In genomic region chr17:42969006-42969581, GRCh38 we compare ENCODE assay signal across 12 cellular contexts. TPM values are rescaled to one million over a fixed set of nuclear protein-coding genes. Genes with fewer than 3 reads are reported as not detected.
DNase-seq lines count a peak whose midpoint lies in the region; ATAC-seq and TF ChIP-seq lines count a peak whose summit lies in the region.
"Had no signal": no experiment of that assay in that cellular context is flagged by ENCODE, and none has a peak within 500 bp of the region (broad histone marks: within the 10 kb centered on the region; RNA-seq: fewer than 3 reads in every experiment).

No MANE protein-coding gene starts in this region.

- CTCF ChIA-PET in WTC11 (lab: Charles Lee): interaction anchor here (0.7 to 1.0 kb wide), 2 partner anchors 9 to 29 kb away, joined by 3 read pairs; partner anchors contain the start of gene RPL27

- 0 out of 2 replicates have a peak, but pooled peaks cover under 1% of the 10 kb centered on the region for H3K79me2 ChIP-seq in GM23248 (ENCODE audit: insufficient read depth)
- H3K79me2 ChIP-seq in MM.1S (ENCODE audit: low read length): peaks cover 6% of the 10 kb centered on the region

- ATAC-seq in WTC11: no peak
- ATAC-seq in HG02885 (IDR thresholded peaks at IDR 0.05; ENCODE audit: poor library complexity, unreplicated experiment): no peak
- ATAC-seq in GM18909 (IDR thresholded peaks at IDR 0.05; ENCODE audit: poor library complexity, unreplicated experiment): no peak

- TF ChIP-seq CTCF in WTC11 (IDR thresholded peaks at IDR 0.05) (no peak), MM.1S (IDR thresholded peaks at IDR 0.05; ENCODE audit: low read length) (no peak)

- H4K91ac ChIP-seq in mesenchymal stem cell (ENCODE audit: low read length): no peak overlapping the region

- H3K4me3 ChIP-seq in GM23248 (no peak overlapping the region), mesenchymal stem cell (ENCODE audit: insufficient read depth in 1 of 2, low read depth in 1 of 2, low read length in 2 of 2) (no peak overlapping the region), MM.1S (ENCODE audit: low read length) (no peak overlapping the region)
- H3K4me3 ChIP-seq: lung, PC-9, suprapubic skin had no signal

- H2AK5ac ChIP-seq in mesenchymal stem cell (ENCODE audit: low read length, severe bottlenecking): no peak overlapping the region

- no peak overlapping the region for H2BK120ac ChIP-seq in mesenchymal stem cell (ENCODE audit: low read depth, low read length)

- 42 to 45% methylated on average over 5 of the region's 5 CpGs for WGBS in GM23248 (ENCODE audit: low coverage in 1 of 2, low lambda C conversion rate in 2 of 2, missing lambda C conversion rate in 2 of 2), 2 experiments
- 86% methylated on average over 3 of the region's 5 CpGs for WGBS in mesenchymal stem cell

- no peak overlapping the region for H3K9ac ChIP-seq in GM23248
- H3K9ac ChIP-seq in mesenchymal stem cell (ENCODE audit: low read length): no peak overlapping the region
- no peak overlapping the region for H3K9ac ChIP-seq in MM.1S (ENCODE audit: low read length)

- no peaks in the 10 kb centered on the region for H3K27me3 ChIP-seq in GM23248 (replicated peaks; ENCODE audit: insufficient read depth)
- H3K27me3 ChIP-seq in mesenchymal stem cell (ENCODE audit: control insufficient read depth in 1 of 2, insufficient read depth in 1 of 2, low read length in 2 of 2): no peaks in the 10 kb centered on the region
- no peaks in the 10 kb centered on the region for H3K27me3 ChIP-seq in MM.1S (replicated peaks; ENCODE audit: insufficient read depth, low read length)
- H3K27me3 ChIP-seq: suprapubic skin had no signal

- no peaks in the 10 kb centered on the region for H3K9me2 ChIP-seq in GM23248 (ENCODE audit: insufficient read depth)
- no peaks in the 10 kb centered on the region for H3K9me2 ChIP-seq in MM.1S (replicated peaks; ENCODE audit: insufficient read depth, low read length)

- no peaks in the 10 kb centered on the region for H3K9me3 ChIP-seq in GM23248 (ENCODE audit: low read depth)
- no peaks in the 10 kb centered on the region for H3K9me3 ChIP-seq in mesenchymal stem cell (ENCODE audit: control insufficient read depth, low read length)
- no peaks in the 10 kb centered on the region for H3K9me3 ChIP-seq in MM.1S (replicated peaks; ENCODE audit: insufficient read depth, low read length)
- H3K9me3 ChIP-seq: suprapubic skin had no signal

- H3K4ac ChIP-seq in mesenchymal stem cell (ENCODE audit: low read depth in 1 of 2, low read length in 2 of 2): no peak overlapping the region

- no peak overlapping the region for H3K4me3 Mint-ChIP-seq in WTC11
- H3K4me3 Mint-ChIP-seq: T-helper 1 cell treated with Interleukin-12 subunit alpha and Interleukin-12 subunit beta and Interleukin-4 antibody, amounts not matched to agents 30 μg/mL and 1 μg/mL, for 36 hours had no signal

- H3K4me1 ChIP-seq in GM23248 (ENCODE audit: insufficient read depth) (no peaks in the 10 kb centered on the region), mesenchymal stem cell (ENCODE audit: control insufficient read depth, insufficient read depth, low read depth, low read length) (peaks cover 6% of the 10 kb centered on the region), MM.1S (ENCODE audit: low read length) (no peaks in the 10 kb centered on the region)

- peaks cover 13% of the 10 kb centered on the region; the same call in 1 of the 2 replicates for H3F3A ChIP-seq in GM23248 (ENCODE audit: insufficient read depth)
- H3F3A ChIP-seq in MM.1S (ENCODE audit: insufficient read depth, low read length): no peaks in the 10 kb centered on the region

- H2AFZ ChIP-seq in GM23248 (no peak overlapping the region), mesenchymal stem cell (ENCODE audit: low read depth, low read length) (no peak overlapping the region), MM.1S (ENCODE audit: low read length) (no peak overlapping the region)
- H2AFZ ChIP-seq: PC-9 had no signal

- H3K36me3 ChIP-seq in GM23248 (ENCODE audit: low read depth) (no peaks in the 10 kb centered on the region), mesenchymal stem cell (ENCODE audit: control insufficient read depth in 1 of 2, insufficient read depth in 2 of 2, low read depth in 1 of 2, low read length in 2 of 2) (no peaks in the 10 kb centered on the region), MM.1S (replicated peaks; ENCODE audit: insufficient read depth, low read length) (no peaks in the 10 kb centered on the region)
- H3K36me3 ChIP-seq: suprapubic skin had no signal

- H3K18ac ChIP-seq in mesenchymal stem cell (ENCODE audit: low read depth in 1 of 2, low read length in 2 of 2): no peak overlapping the region

- in situ Hi-C loops in GM23248 (cut with MboI): no loop called here

- H2BK12ac ChIP-seq in mesenchymal stem cell (ENCODE audit: low read length in 2 of 2): no peak overlapping the region

- no peak overlapping the region for H3K23ac ChIP-seq in mesenchymal stem cell (ENCODE audit: low read length in 2 of 2)

- no peak overlapping the region for H3K14ac ChIP-seq in mesenchymal stem cell (ENCODE audit: low read length in 2 of 2)

- H3K79me1 ChIP-seq in mesenchymal stem cell (replicated peaks; ENCODE audit: low read length, poor library complexity, severe bottlenecking): no peaks in the 10 kb centered on the region

- no peak overlapping the region for H4K8ac ChIP-seq in mesenchymal stem cell (ENCODE audit: low read length)

- 0 out of 2 replicates have a peak, but pooled peaks cover 3% of the 10 kb centered on the region for H3K36me3 Mint-ChIP-seq in WTC11

- DNase-seq in GM23248 (peak; percentile 51), LHCN-M2 (ENCODE audit: low read depth) (peak; percentile 22), WTC11 (ENCODE audit: low spot score) (no peak), mesenchymal stem cell (peak; percentile 53), MM.1S (no peak)
- DNase-seq: CD4-positive, CD25-positive, alpha-beta regulatory T cell; PC-9 had no signal

- H4K20me1 ChIP-seq in GM23248 (ENCODE audit: insufficient read depth) (no peaks in the 10 kb centered on the region), MM.1S (ENCODE audit: insufficient read depth, low read length) (no peaks in the 10 kb centered on the region)

- H3K27ac Mint-ChIP-seq in WTC11: 0 out of 2 replicates have a peak overlapping the region, but pooled peaks have one; percentile 63
- H3K27ac Mint-ChIP-seq: CD4-positive, CD25-positive, alpha-beta regulatory T cell; T-helper 1 cell treated with Interleukin-12 subunit alpha and Interleukin-12 subunit beta and Interleukin-4 antibody, amounts not matched to agents 30 μg/mL and 1 μg/mL, for 36 hours had no signal

- no peaks in the 10 kb centered on the region for H3K27me3 Mint-ChIP-seq in WTC11 (ENCODE audit: low read depth)

- H3K4me2 ChIP-seq in GM23248 (ENCODE audit: unreplicated experiment): no peak overlapping the region
- no peak overlapping the region for H3K4me2 ChIP-seq in mesenchymal stem cell (ENCODE audit: low read length, poor library complexity, severe bottlenecking)
- no peak overlapping the region for H3K4me2 ChIP-seq in MM.1S (ENCODE audit: low read depth, low read length)
- H3K4me2 ChIP-seq: PC-9 had no signal

- H3K9me3 Mint-ChIP-seq in WTC11: no peaks in the 10 kb centered on the region
- H3K9me3 Mint-ChIP-seq: CD4-positive, CD25-positive, alpha-beta regulatory T cell; T-helper 1 cell treated with Interleukin-12 subunit alpha and Interleukin-12 subunit beta and Interleukin-4 antibody, amounts not matched to agents 30 μg/mL and 1 μg/mL, for 36 hours had no signal

- no peak overlapping the region for H2BK15ac ChIP-seq in mesenchymal stem cell (ENCODE audit: low read depth, poor library complexity, severe bottlenecking)

- POLR2A ChIA-PET in WTC11 (lab: Charles Lee): interaction anchor here (0.7 to 0.9 kb wide), 2 partner anchors 52 to 112 kb away, joined by 9 read pairs; no protein-coding TSS in a partner anchor

- no peak overlapping the region for H3K27ac ChIP-seq in GM23248
- no peak overlapping the region for H3K27ac ChIP-seq in mesenchymal stem cell (ENCODE audit: low read length, poor library complexity, severe bottlenecking)
- no peak overlapping the region for H3K27ac ChIP-seq in MM.1S (ENCODE audit: low read length)
- H3K27ac ChIP-seq: PC-9, suprapubic skin had no signal

- no peak overlapping the region for H2BK5ac ChIP-seq in mesenchymal stem cell (ENCODE audit: low read depth, low read length, poor library complexity, severe bottlenecking)

- no peaks in the 10 kb centered on the region; the same call in 1 of the 2 replicates for H3K4me1 Mint-ChIP-seq in WTC11

TF ChIP-seq in WTC11, 78 proteins besides CTCF, POLR2A, EP300 and RAD21 (continues in another document):
- TF ChIP-seq ETV6 (CRISPR knock-in tag; IDR thresholded peaks at IDR 0.05) (no peak), TP53 (CRISPR knock-in tag; IDR thresholded peaks at IDR 0.05) (no peak)

RNA-seq across cellular contexts. Expression of gene AARSD1, which starts 4.8 kb away (rescaled TPM):
- 18.1 and 24.9 TPM in 2 replicates for total RNA-seq in GM23248 (2014; rRNA removed; shearing (Covaris generic))
- polyA plus RNA-seq in GM23248 (2016; fragmentation: Nextera tagmentation; extraction: Ambion mirVana): 37.5 and 46.1 TPM in 2 replicates
- total RNA-seq in LHCN-M2 (2014; rRNA removed) (20.5 and 25.0 TPM in 2 replicates), WTC11 (2021) (44.3 to 61.5 TPM (median 49.2 TPM) in 3 replicates)
- polyA plus RNA-seq in LHCN-M2 (2012): 52.2 TPM
- polyA plus RNA-seq in mesenchymal stem cell (2013, experiment 1 of 2): 35.7 TPM
- 36.6 TPM for polyA plus RNA-seq in mesenchymal stem cell (2013, experiment 2 of 2)

RNA-seq across cellular contexts. Expression of gene PTGES3L, which starts 10.8 kb away (rescaled TPM):
- total RNA-seq in GM23248 (2014; rRNA removed; shearing (Covaris generic)): not detected in 2 replicates
- polyA plus RNA-seq in GM23248 (2016; fragmentation: Nextera tagmentation; extraction: Ambion mirVana): 0.62 and 0.90 TPM in 2 replicates
- total RNA-seq in LHCN-M2 (2014; rRNA removed) (2.4 and 5.5 TPM in 2 replicates), WTC11 (2021) (1.8 to 2.5 TPM (median 2.1 TPM) in 3 replicates)
- 4.7 TPM for polyA plus RNA-seq in LHCN-M2 (2012)
- polyA plus RNA-seq in mesenchymal stem cell (2013, experiment 1 of 2): 1.3 TPM
- polyA plus RNA-seq in mesenchymal stem cell (2013, experiment 2 of 2): 1.2 TPM
- polyA plus RNA-seq: CD4-positive, CD25-positive, alpha-beta regulatory T cell had no signal

RNA-seq across cellular contexts. Expression of gene RUNDC1, which starts 11.3 kb away (rescaled TPM):
- total RNA-seq in GM23248 (2014; rRNA removed; shearing (Covaris generic)): 6.4 and 8.0 TPM in 2 replicates
- 7.6 and 9.3 TPM in 2 replicates for polyA plus RNA-seq in GM23248 (2016; fragmentation: Nextera tagmentation; extraction: Ambion mirVana)
- total RNA-seq in LHCN-M2 (2014; rRNA removed) (9.4 and 9.6 TPM in 2 replicates), WTC11 (2021) (12.2 to 14.2 TPM (median 12.7 TPM) in 3 replicates)
- polyA plus RNA-seq in LHCN-M2 (2012): 9.1 TPM
- 6.8 TPM for polyA plus RNA-seq in mesenchymal stem cell (2013, experiment 1 of 2)
- 7.1 TPM for polyA plus RNA-seq in mesenchymal stem cell (2013, experiment 2 of 2)

RNA-seq across cellular contexts. Expression of gene RPL27, which starts 29.1 kb away (rescaled TPM):
- 928 and 1,286 TPM in 2 replicates for total RNA-seq in GM23248 (2014; rRNA removed; shearing (Covaris generic))
- 1,038 and 1,095 TPM in 2 replicates for polyA plus RNA-seq in GM23248 (2016; fragmentation: Nextera tagmentation; extraction: Ambion mirVana)
- total RNA-seq in LHCN-M2 (2014; rRNA removed) (676 and 967 TPM in 2 replicates), WTC11 (2021) (1,391 to 1,553 TPM (median 1,518 TPM) in 3 replicates)
- 4,333 TPM for polyA plus RNA-seq in LHCN-M2 (2012)
- polyA plus RNA-seq in mesenchymal stem cell (2013, experiment 1 of 2): 5,075 TPM
- 4,888 TPM for polyA plus RNA-seq in mesenchymal stem cell (2013, experiment 2 of 2)

RNA-seq across cellular contexts. Expression of gene IFI35, which starts 37.5 kb away (rescaled TPM):
- 21.8 and 27.7 TPM in 2 replicates for total RNA-seq in GM23248 (2014; rRNA removed; shearing (Covaris generic))
- 23.3 and 27.6 TPM in 2 replicates for polyA plus RNA-seq in GM23248 (2016; fragmentation: Nextera tagmentation; extraction: Ambion mirVana)
- total RNA-seq in LHCN-M2 (2014; rRNA removed): 12.6 and 26.3 TPM in 2 replicates
- 20.3 TPM for polyA plus RNA-seq in LHCN-M2 (2012)
- total RNA-seq in WTC11 (2021): 3.0 to 4.7 TPM (median 3.8 TPM) in 3 replicates
- 27.4 TPM for polyA plus RNA-seq in mesenchymal stem cell (2013, experiment 1 of 2)
- polyA plus RNA-seq in mesenchymal stem cell (2013, experiment 2 of 2): 24.5 TPM

Comparison
In these comparisons a context has a peak if more than half of its experiments do, and no peak if none do; other contexts are left out.
1. DNase-seq: peak in GM23248 (single experiment), LHCN-M2 (single experiment) and mesenchymal stem cell (single experiment); none in WTC11 (single experiment) and MM.1S (single experiment).